ENCODE assay signal across 8 cellular contexts in the genomic region with DNA sequence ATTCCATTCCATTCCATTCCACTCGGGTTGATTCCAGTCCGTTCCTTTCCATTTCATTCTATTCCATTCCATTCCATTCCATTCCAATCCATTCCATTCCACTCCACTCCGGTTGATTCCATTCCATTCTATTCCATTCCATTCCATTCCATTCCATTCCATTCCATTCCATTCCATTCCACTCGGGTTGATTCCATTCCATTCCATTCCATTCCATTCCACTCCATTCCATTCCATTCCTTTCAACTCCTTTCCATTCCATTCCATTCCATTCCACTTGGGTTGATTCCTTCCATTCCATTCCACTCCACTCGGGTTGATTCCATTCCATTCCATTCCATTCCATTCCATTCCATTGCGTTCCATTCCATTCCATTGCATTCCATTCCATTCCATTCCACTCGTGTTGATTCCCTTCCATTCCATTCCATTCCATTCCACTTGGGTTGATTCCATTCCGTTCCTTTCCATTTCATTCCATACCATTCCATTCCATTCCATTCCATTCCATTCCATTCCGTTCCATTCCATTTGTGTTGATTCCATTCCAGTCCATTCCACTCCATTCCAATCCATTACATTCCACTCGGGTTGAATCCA.
DNase-seq lines count a peak whose midpoint lies in the region; ATAC-seq, FAIRE-seq and TF ChIP-seq lines count a peak whose summit lies in the region.
"Not testable (repeated sequence)": the region's sequence is repeated elsewhere in the genome, so short reads cannot be mapped to it uniquely, and the experiment has no call there.

No MANE protein-coding gene starts in this region.

- not testable (repeated sequence) for H3K36me3 ChIP-seq in HCT116 (ENCODE audit: control insufficient read depth in 1 of 2, insufficient read depth in 2 of 2, low read length in 2 of 2); HepG2 (replicated peaks in 1 of 2; ENCODE audit: control insufficient read depth in 1 of 2, insufficient read depth in 2 of 2, low read length in 2 of 2); thoracic aorta

- H3K9me3 Mint-ChIP-seq in activated naive CD8-positive, alpha-beta T cell treated with anti-CD3 and anti-CD28 coated beads, Interleukin-2, amount 50 U/mL, for 24 hours: peaks cover 82% of the 10 kb centered on the region

- peaks cover 26 to 69% of the 10 kb centered on the region in 2 experiments; a peak in 3 of 4 replicates for H3K9me3 ChIP-seq in HCT116 (ENCODE audit: control insufficient read depth in 1 of 2, insufficient read depth in 1 of 2, low read depth in 1 of 2, low read length in 2 of 2)
- peaks cover 83% of the 10 kb centered on the region for H3K9me3 ChIP-seq in HepG2 (ENCODE audit: low read length)
- peaks cover 16% of the 10 kb centered on the region for H3K9me3 ChIP-seq in thoracic aorta

- 4% methylated on average over 10 of the region's 10 CpGs for whole genome bisulfite sequencing in HepG2 (ENCODE audit: low lambda C conversion rate)

- H3K36me3 Mint-ChIP-seq in activated naive CD8-positive, alpha-beta T cell treated with anti-CD3 and anti-CD28 coated beads, Interleukin-2, amount 50 U/mL, for 24 hours (ENCODE audit: low read depth): peaks cover 67% of the 10 kb centered on the region

- intact Hi-C loops in HCT116 (cut with micrococcal nuclease); HepG2 (cut with micrococcal nuclease; ENCODE audit: unreplicated experiment): not testable (repeated sequence)

- H3K9ac ChIP-seq in HCT116 (ENCODE audit: low read length); HepG2 (ENCODE audit: insufficient read depth, low read depth, low read length): not testable (repeated sequence)

- in situ Hi-C loops in HepG2 (cut with HindIII; ENCODE audit: extremely low pct_ligation_motif_present, low pct_unique_long_range_greater_than_20kb): not testable (repeated sequence)

- POLR2A ChIA-PET in HCT116 (lab: Charles Lee); HepG2 (lab: Yijun Ruan, JAX): not testable (repeated sequence)

- not testable (repeated sequence) for H3K27me3 Mint-ChIP-seq in activated naive CD8-positive, alpha-beta T cell treated with anti-CD3 and anti-CD28 coated beads, Interleukin-2, amount 50 U/mL, for 24 hours

- not testable (repeated sequence) for DNase-seq in HCT116 (ENCODE audit: low read depth, low spot score); activated naive CD8-positive, alpha-beta T cell treated with anti-CD3 and anti-CD28 coated beads, Interleukin-2, amount 50 U/mL, for 24 hours; HepG2 (ENCODE audit: low spot score); thoracic aorta (ENCODE audit: low spot score)

- CTCF ChIA-PET in HCT116 (lab: Charles Lee); HepG2 (lab: Yijun Ruan, JAX; ENCODE audit: low intra/inter-chr PET ratio, low total read pairs): not testable (repeated sequence)

- peak; percentile 42 for ATAC-seq in GM18511 (IDR thresholded peaks at IDR 0.05; ENCODE audit: unreplicated experiment)
- peak; percentile 41 for ATAC-seq in GM19455 (IDR thresholded peaks at IDR 0.05; ENCODE audit: unreplicated experiment)
- peak; percentile 49 for ATAC-seq in HCT116
- peak; percentile 35 for ATAC-seq in HG03045 (IDR thresholded peaks at IDR 0.05; ENCODE audit: unreplicated experiment)
- ATAC-seq in HG03571 (IDR thresholded peaks at IDR 0.05; ENCODE audit: unreplicated experiment): peak; percentile 41
- ATAC-seq in activated naive CD8-positive, alpha-beta T cell treated with anti-CD3 and anti-CD28 coated beads, Interleukin-2, amount 50 U/mL, for 24 hours: peak; percentile 42
- peak; percentile 54 for ATAC-seq in HepG2
- ATAC-seq in thoracic aorta (ENCODE audit: insufficient number of reproducible peaks, low FRiP score, low read depth): peak; percentile 46

- TF ChIP-seq RAD21 in HCT116 (IDR thresholded peaks at IDR 0.05; ENCODE audit: low read depth); HepG2 (CRISPR knock-in tag; IDR thresholded peaks at IDR 0.05): not testable (repeated sequence)

- H3K4me2 ChIP-seq in HCT116 (ENCODE audit: low read length); HepG2 (ENCODE audit: low read depth, low read length): not testable (repeated sequence)

- H3K4me1 Mint-ChIP-seq in activated naive CD8-positive, alpha-beta T cell treated with anti-CD3 and anti-CD28 coated beads, Interleukin-2, amount 50 U/mL, for 24 hours: not testable (repeated sequence)

- H3K27me3 ChIP-seq in HCT116 (ENCODE audit: insufficient read depth, low read length); HepG2 (ENCODE audit: control insufficient read depth in 1 of 2, insufficient read depth in 2 of 2, low read length in 2 of 2); thoracic aorta (replicated peaks; ENCODE audit: insufficient read depth): not testable (repeated sequence)

- not testable (repeated sequence) for H3K27ac ChIP-seq in HCT116 (ENCODE audit: low read depth, low read length); HepG2 (ENCODE audit: extremely low read length, insufficient read depth, low read length); thoracic aorta

- RAD21 ChIA-PET in HCT116 (lab: Charles Lee; ENCODE audit: low non-redundant PET in 1 of 2, low total read pairs in 2 of 2, uncharacterized antibody in 2 of 2, unreplicated experiment in 2 of 2): not testable (repeated sequence)

- not testable (repeated sequence) for BruUV-seq in HCT116 (replicated peaks; lab: Mats Ljungman, UMichigan); HepG2 (replicated peaks; lab: Mats Ljungman, UMichigan)

- not testable (repeated sequence) for TF ChIP-seq CTCF in HCT116 (IDR thresholded peaks at IDR 0.05 in 2 of 3, conservative IDR thresholded peaks at IDR 0.05 in 1 of 3; ENCODE audit: borderline replicate concordance in 1 of 3, insufficient read depth in 1 of 3, low read depth in 2 of 3, low read length in 2 of 3); HepG2 (CRISPR knock-in tag; IDR thresholded peaks at IDR 0.05); thoracic aorta (IDR thresholded peaks at IDR 0.05)

- not testable (repeated sequence) for H2AFZ ChIP-seq in HCT116 (ENCODE audit: low read depth, low read length, poor library complexity, severe bottlenecking); HepG2 (ENCODE audit: low read length)

- H3K9me2 ChIP-seq in HCT116 (ENCODE audit: insufficient read depth): not testable (repeated sequence)

- TF ChIP-seq POLR2A in HCT116 (IDR thresholded peaks at IDR 0.05; ENCODE audit: borderline replicate concordance, extremely low read depth, insufficient read depth, insufficient read length); HepG2 (IDR thresholded peaks at IDR 0.05; ENCODE audit: insufficient read depth in 1 of 2, low read depth in 2 of 2, low read length in 2 of 2): not testable (repeated sequence)

- H3K4me3 ChIP-seq in HCT116 (replicated peaks in 1 of 2; ENCODE audit: low read depth in 1 of 2, low read length in 2 of 2); HepG2 (replicated peaks in 1 of 3; ENCODE audit: insufficient read depth in 1 of 3, low read depth in 2 of 3, low read length in 3 of 3); thoracic aorta: not testable (repeated sequence)

- H3K4me3 Mint-ChIP-seq in activated naive CD8-positive, alpha-beta T cell treated with anti-CD3 and anti-CD28 coated beads, Interleukin-2, amount 50 U/mL, for 24 hours: not testable (repeated sequence)

- not testable (repeated sequence) for FAIRE-seq in HepG2 (lab: Jason Lieb, UNC)

- H3K4me1 ChIP-seq in HCT116 (ENCODE audit: control insufficient read depth in 1 of 2, insufficient read depth in 2 of 2, low read length in 2 of 2); HepG2 (ENCODE audit: insufficient read depth, low read length); thoracic aorta (ENCODE audit: control insufficient read depth in 1 of 2, low read depth in 2 of 2): not testable (repeated sequence)

- TF ChIP-seq EP300 in HepG2 (IDR thresholded peaks at IDR 0.05; ENCODE audit: low read depth in 2 of 2, low read length in 2 of 2); HepG2 (CRISPR knock-in tag; IDR thresholded peaks at IDR 0.05; ENCODE audit: borderline replicate concordance): not testable (repeated sequence)

- H4K20me1 ChIP-seq in HCT116 (ENCODE audit: insufficient read depth); HepG2 (ENCODE audit: insufficient read depth, low read length): not testable (repeated sequence)

- H3K27ac Mint-ChIP-seq in activated naive CD8-positive, alpha-beta T cell treated with anti-CD3 and anti-CD28 coated beads, Interleukin-2, amount 50 U/mL, for 24 hours: not testable (repeated sequence)

- H3K79me2 ChIP-seq in HCT116 (ENCODE audit: insufficient read depth, low read length); HepG2 (ENCODE audit: insufficient read depth, low read length): not testable (repeated sequence)
